ENCODE assay signal across 26 cellular contexts in the genomic region with DNA sequence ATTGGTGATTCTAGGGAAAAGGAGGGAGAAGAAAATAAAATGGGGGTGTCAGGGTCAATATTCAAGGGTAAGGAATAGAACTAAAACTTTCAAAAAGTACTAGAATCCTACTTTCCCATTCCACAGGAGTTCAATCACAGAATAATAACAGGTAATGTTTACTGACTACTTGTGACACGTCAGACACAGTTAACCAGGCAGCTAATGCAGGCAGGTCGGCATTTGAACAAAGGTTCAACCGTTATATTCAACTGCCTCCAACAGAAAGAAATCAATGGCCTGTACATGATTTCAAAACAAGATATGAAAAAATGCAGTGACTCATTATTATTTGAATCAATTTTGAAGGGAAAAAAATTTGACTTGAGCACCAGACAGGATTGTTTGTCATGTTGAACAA. TPM values are rescaled to one million over a fixed set of nuclear protein-coding genes. Genes with fewer than 3 reads are reported as not detected.
DNase-seq lines count a peak whose midpoint lies in the region; ATAC-seq, FAIRE-seq and TF ChIP-seq lines count a peak whose summit lies in the region.
"Had no signal": no experiment of that assay in that cellular context is flagged by ENCODE, and none has a peak within 500 bp of the region (broad histone marks: within the 10 kb centered on the region; RNA-seq: fewer than 3 reads in every experiment).

No MANE protein-coding gene starts in this region.

- no peaks in the 10 kb centered on the region for H3K9me2 ChIP-seq in PC-3 (replicated peaks; ENCODE audit: low read length)

- ATAC-seq in PC-3 (no peak), gastrocnemius medialis (no peak)
- ATAC-seq: GM23338 had no signal

- H4K20me1 ChIP-seq in PC-3 (ENCODE audit: low read length), result no peaks in the 10 kb centered on the region
- H4K20me1 ChIP-seq: BLaER1 treated with 17β-estradiol and CSF1 and Interleukin-3, amounts not matched to agents 10 nM and 100 nM had no signal

- FAIRE-seq in endometrium (lab: Jason Lieb, UNC), result peak; percentile 18
- FAIRE-seq: RCC 7860 had no signal

- in situ Hi-C loops in gastrocnemius medialis (cut with MboI; ENCODE audit: low sequenced_read_pairs in 4 of 4), result no loop called here

- H3K4me3 ChIP-seq in PC-3 (ENCODE audit: low read length) (no peak overlapping the region), gastrocnemius medialis (peak overlapping the region in 1 of 4 donors; percentile 2)
- H3K4me3 ChIP-seq: BLaER1 treated with 17β-estradiol and CSF1 and Interleukin-3, amounts not matched to agents 10 nM and 100 nM; GM23338; HAP-1; SJSA1 had no signal

- POLR2A ChIA-PET in PC-3 (lab: Charles Lee; ENCODE audit: unreplicated experiment), result no interaction called here

- H3K9me3 ChIP-seq in PC-3 (ENCODE audit: low read length) (no peaks in the 10 kb centered on the region), gastrocnemius medialis (no peaks in the 10 kb centered on the region)
- H3K9me3 ChIP-seq: BLaER1 treated with 17β-estradiol and CSF1 and Interleukin-3, amounts not matched to agents 10 nM and 100 nM; HAP-1; SJSA1 had no signal

- BruUV-seq in PC-3 (replicated peaks; lab: Mats Ljungman, UMichigan), result no TSS peak

- no peaks in the 10 kb centered on the region for H3K36me3 ChIP-seq in PC-3 (ENCODE audit: low read depth, low read length)
- no peaks in the 10 kb centered on the region for H3K36me3 ChIP-seq in gastrocnemius medialis
- H3K36me3 ChIP-seq: BLaER1 treated with 17β-estradiol and CSF1 and Interleukin-3, amounts not matched to agents 10 nM and 100 nM; HAP-1; SJSA1 had no signal

- no peak overlapping the region for H3K9ac ChIP-seq in PC-3 (ENCODE audit: low read length)
- H3K9ac ChIP-seq: BLaER1 treated with 17β-estradiol and CSF1 and Interleukin-3, amounts not matched to agents 10 nM and 100 nM had no signal

- no peaks in the 10 kb centered on the region for H3F3A ChIP-seq in PC-3 (ENCODE audit: low read length, unreplicated experiment)

- DNase-seq in DMS53 (lab: John Stamatoyannopoulos, UW) (peak; percentile 13), DMS53 treated with DMSO at 0.1 percent for 48 hours (lab: John Stamatoyannopoulos, UW; ENCODE audit: unreplicated experiment) (no peak), PC-3 (peak; percentile 5), gastrocnemius medialis (no peak), NCI-H1048 (lab: John Stamatoyannopoulos, UW) (no peak), NCI-H748 treated with DMSO at 0.1 percent for 48 hours (lab: John Stamatoyannopoulos, UW) (no peak), activated T-cell treated with anti-CD3 and anti-CD28 coated beads for 4 hours (no peak)
- DNase-seq: CD4-positive, alpha-beta memory T cell; DMS153; EL; GF-D8; KBM-7; MM.1S; NCI-H1092; NCI-H1436; NCI-H1930; NCI-H226; NCI-H510A treated with DMSO at 0.1 percent for 48 hours; NCI-H82 had no signal

- H3K4me2 ChIP-seq in PC-3 (ENCODE audit: low read length), result no peak overlapping the region
- H3K4me2 ChIP-seq: BLaER1 treated with 17β-estradiol and CSF1 and Interleukin-3, amounts not matched to agents 10 nM and 100 nM; GM23338 had no signal

- H3K27ac ChIP-seq in PC-3 (ENCODE audit: low read length), result no peak overlapping the region
- H3K27ac ChIP-seq in gastrocnemius medialis, result peak overlapping the region; percentile 91 to 93 (median 92)
- H3K27ac ChIP-seq: 22Rv1; BLaER1 treated with 17β-estradiol and CSF1 and Interleukin-3, amounts not matched to agents 10 nM and 100 nM; SJSA1 had no signal

- TF ChIP-seq POLR2A in gastrocnemius medialis (IDR thresholded peaks at IDR 0.05), result no peak

- H2AFZ ChIP-seq in PC-3 (ENCODE audit: low read length), result no peak overlapping the region
- H2AFZ ChIP-seq: GM23338 had no signal

- CTCF ChIA-PET in PC-3 (lab: Charles Lee), result no interaction called here

- H3K4me1 ChIP-seq in PC-3 (ENCODE audit: insufficient read depth, low read length), result no peaks in the 10 kb centered on the region
- peaks cover 25 to 52% of the 10 kb centered on the region in 2 donors for H3K4me1 ChIP-seq in gastrocnemius medialis
- H3K4me1 ChIP-seq: BLaER1 treated with 17β-estradiol and CSF1 and Interleukin-3, amounts not matched to agents 10 nM and 100 nM; HAP-1; SJSA1 had no signal

- intact Hi-C loops in PC-3 (cut with micrococcal nuclease) (no loop called here), gastrocnemius medialis (cut with DNase I; ENCODE audit: low total_unique reads) (loop anchor here (5.0 kb wide), 2 partner anchors 53 to 143 kb away; partner anchors contain the start of genes LMOD2 and WASL)

- H3K79me2 ChIP-seq in PC-3 (ENCODE audit: low read length), result no peaks in the 10 kb centered on the region

- H3K27me3 ChIP-seq in PC-3 (ENCODE audit: low read length), result no peaks in the 10 kb centered on the region
- H3K27me3 ChIP-seq in gastrocnemius medialis, result no peaks in the 10 kb centered on the region
- H3K27me3 ChIP-seq: BLaER1 treated with 17β-estradiol and CSF1 and Interleukin-3, amounts not matched to agents 10 nM and 100 nM; SJSA1 had no signal

- TF ChIP-seq CTCF in PC-3 (conservative IDR thresholded peaks at IDR 0.05; ENCODE audit: low read depth, low read length) (no peak), gastrocnemius medialis (IDR thresholded peaks at IDR 0.05 in 4 of 5, conservative IDR thresholded peaks at IDR 0.05 in 1 of 5) (no peak)

RNA-seq across cellular contexts. Expression of gene ASB15, which starts 3.1 kb away (rescaled TPM):
- total RNA-seq in PC-3 (2014; rRNA removed) (not detected in 2 replicates), gastrocnemius medialis (10 to 100 TPM in 2 of 4 donors, 1 to 10 TPM in 2; 5.3 to 26.0 (median 10.4) TPM)
- total RNA-seq: CD4-positive, alpha-beta memory T cell; GM23338 had no signal

RNA-seq across cellular contexts. Expression of gene NDUFA5, which starts 47.1 kb away (rescaled TPM):
- total RNA-seq in PC-3 (2014; rRNA removed) (42.7 and 46.9 TPM in 2 replicates), gastrocnemius medialis (100 to 1,000 TPM in 3 of 4 donors, 10 to 100 TPM in 1; 82.8 to 148 (median 137) TPM)

RNA-seq across cellular contexts. Expression of gene LMOD2, which starts 50.9 kb away (rescaled TPM):
- total RNA-seq in PC-3 (2014; rRNA removed) (not detected in 2 replicates), gastrocnemius medialis (100 to 1,000 TPM; 150 to 518 (median 314) TPM)
- total RNA-seq: CD4-positive, alpha-beta memory T cell; GM23338; SJSA1 had no signal

Comparison
In these comparisons a context has a peak if more than half of its experiments do, and no peak if none do; other contexts are left out.
1. DNase-seq: peak in DMS53 (single experiment) and PC-3 (single experiment); none in DMS53 treated with DMSO at 0.1 percent for 48 hours (single experiment), gastrocnemius medialis (0 of 2), NCI-H1048 (single experiment), NCI-H748 treated with DMSO at 0.1 percent for 48 hours (single experiment) and activated T-cell treated with anti-CD3 and anti-CD28 coated beads for 4 hours (single experiment).
2. RNA of gene LMOD2, which starts 50.9 kb away (total RNA-seq): 150 to 518 TPM in gastrocnemius medialis; not detected in PC-3; every median in the first group is over 100 times any median in the second.